In the genomic region with DNA sequence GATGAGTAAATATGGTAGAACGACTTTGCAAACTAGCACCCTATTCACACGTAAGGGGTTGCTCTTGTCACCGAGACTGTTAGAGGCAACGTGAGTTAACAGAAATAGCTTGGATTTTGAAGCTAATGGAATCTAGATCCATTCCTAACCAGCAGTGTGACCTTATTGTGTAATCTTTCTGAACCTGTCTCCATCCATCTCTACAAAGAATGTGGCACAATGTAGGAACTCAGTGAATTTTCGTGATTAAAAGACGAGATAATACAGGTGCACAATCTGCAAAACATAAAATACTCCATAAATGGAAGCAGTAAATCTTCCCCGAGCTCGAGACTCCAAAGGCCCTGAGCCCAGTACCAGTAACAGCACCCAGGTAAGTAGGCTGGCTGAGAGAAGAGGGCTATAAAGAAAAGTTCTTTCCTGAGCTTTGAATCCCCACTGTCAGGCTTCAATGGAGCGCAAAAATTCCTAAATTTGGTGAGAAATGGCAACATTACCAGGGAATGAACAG, we compare ENCODE assay signal across 8 cellular contexts. TPM values are rescaled to one million over a fixed set of nuclear protein-coding genes. Genes with fewer than 3 reads are reported as not detected.
A peak's percentile ranks its signal among the peaks of the same experiment; 100 is the strongest.
DNase-seq lines count a peak whose midpoint lies in the region; ATAC-seq and TF ChIP-seq lines count a peak whose summit lies in the region.

No MANE protein-coding gene starts in this region.

- H3K4me2 ChIP-seq in GM23248 (ENCODE audit: unreplicated experiment) = peak overlapping the region; percentile 32

- peaks cover 38% of the 10 kb centered on the region for H3K79me2 ChIP-seq in GM23248 (ENCODE audit: insufficient read depth)

- H2AFZ ChIP-seq in GM23248 = peak overlapping the region; percentile 95

- H3K4me1 ChIP-seq in GM23248 (ENCODE audit: insufficient read depth) = peaks cover 8% of the 10 kb centered on the region; the same call in 1 of the 2 replicates
- H3K4me1 ChIP-seq in skeletal muscle tissue (ENCODE audit: control insufficient read depth in 3 of 3, insufficient read depth in 3 of 3, low read length in 3 of 3) = peaks cover 11 to 17% (median 11%) of the 10 kb centered on the region in 3 donors

- CTCF ChIA-PET in T-cell (lab: Charles Lee) = interaction anchor here (0.6 to 1.6 kb wide), 13 partner anchors 17 to 1958 kb away, joined by 3 to 11 read pairs (median 3); partner anchors contain the start of genes CUTA (in 1 of the 2), PHF1 (in 1 of the 2), SYNGAP1 (in 1 of the 2) and ZBTB22 (in 1 of the 2)

- H3K27ac ChIP-seq in GM23248 (peak overlapping the region; percentile 91), skeletal muscle tissue (ENCODE audit: low read depth, low read length) (peak overlapping the region; percentile 93)

- H3K9me3 ChIP-seq in GM23248 (ENCODE audit: low read depth) (no peaks in the 10 kb centered on the region), skeletal muscle tissue (ENCODE audit: control insufficient read depth in 3 of 3, low read length in 3 of 3) (no peaks in the 10 kb centered on the region)

- H3K36me3 ChIP-seq in GM23248 (ENCODE audit: low read depth) (no peaks in the 10 kb centered on the region), skeletal muscle tissue (ENCODE audit: control insufficient read depth in 3 of 3, insufficient read depth in 3 of 3, low read length in 3 of 3) (no peaks in the 10 kb centered on the region)

- H3K4me3 ChIP-seq in GM23248 (peak overlapping the region; percentile 37), fibroblast of villous mesenchyme (ENCODE audit: low read depth, low read length) (peak overlapping the region; percentile 39), skeletal muscle tissue (ENCODE audit: low read length in 3 of 3) (peak overlapping the region; percentile 70)

- no peak for DNase-seq in GM23248
- DNase-seq in T-cell = no peak
- no peak for DNase-seq in fibroblast of villous mesenchyme (ENCODE audit: low read depth)
- DNase-seq in NCI-H524 (lab: John Stamatoyannopoulos, UW) = no peak
- DNase-seq in iPS-NIHi7 (ENCODE audit: extremely low spot score) = no peak
- no peak for DNase-seq in DMS79 treated with DMSO at 0.1 percent for 48 hours (lab: John Stamatoyannopoulos, UW)

- H3K36me3 Mint-ChIP-seq in T-cell = no peaks in the 10 kb centered on the region

- in situ Hi-C loops in GM23248 (cut with MboI) = no loop called here

- POLR2A ChIA-PET in T-cell (lab: Charles Lee) = interaction anchor here (0.5 to 0.8 kb wide), 3 partner anchors 20 to 191 kb away, joined by 3 to 4 read pairs (median 3); partner anchors contain the start of gene PHF1 (in 1 of the 2)

- peak overlapping the region; percentile 75 for H3K9ac ChIP-seq in GM23248
- peak overlapping the region; percentile 49 to 80 (median 60) for H3K9ac ChIP-seq in skeletal muscle tissue (ENCODE audit: low read depth in 1 of 3, low read length in 3 of 3)

- ATAC-seq in T-cell (replicated peaks in 1 of 4) (peak in 2 of 4 experiments; percentile 0 to 10), HG03025 (IDR thresholded peaks at IDR 0.05; ENCODE audit: low FRiP score, unreplicated experiment) (no peak)

- H3K4me3 Mint-ChIP-seq in T-cell = peak overlapping the region; percentile 74 to 85 (median 78)

- TF ChIP-seq CTCF in fibroblast of villous mesenchyme (IDR thresholded peaks at IDR 0.05; ENCODE audit: insufficient read depth, low read depth, low read length) = no peak

- no peaks in the 10 kb centered on the region for H3K9me2 ChIP-seq in GM23248 (ENCODE audit: insufficient read depth)

- no peaks in the 10 kb centered on the region for H4K20me1 ChIP-seq in GM23248 (ENCODE audit: insufficient read depth)

- H3K9me3 Mint-ChIP-seq in T-cell = no peaks in the 10 kb centered on the region

- H3F3A ChIP-seq in GM23248 (ENCODE audit: insufficient read depth) = peaks cover 13% of the 10 kb centered on the region; the same call in 1 of the 2 replicates

- H3K4me1 Mint-ChIP-seq in T-cell = peaks cover 19 to 35% (median 24%) of the 10 kb centered on the region in 3 donors

- 68 to 69% methylated on average over 9 of the region's 9 CpGs for WGBS in GM23248 (ENCODE audit: low coverage in 1 of 2, low lambda C conversion rate in 2 of 2, missing lambda C conversion rate in 2 of 2), 2 experiments

- no peaks in the 10 kb centered on the region for H3K27me3 ChIP-seq in GM23248 (replicated peaks; ENCODE audit: insufficient read depth)
- no peaks in the 10 kb centered on the region for H3K27me3 ChIP-seq in skeletal muscle tissue (ENCODE audit: control insufficient read depth in 3 of 3, insufficient read depth in 3 of 3, low read length in 3 of 3)

- H3K27ac Mint-ChIP-seq in T-cell = peak overlapping the region; percentile 97 to 99

- H3K27me3 Mint-ChIP-seq in T-cell = no peaks in the 10 kb centered on the region

RNA-seq across cellular contexts. Expression of gene KIFC1, which starts 0.8 kb away (rescaled TPM):
- total RNA-seq in GM23248 (2014; rRNA removed; shearing (Covaris generic)) = 14.4 and 14.5 TPM in 2 replicates
- 3.9 and 4.0 TPM in 2 replicates for polyA plus RNA-seq in GM23248 (2016; fragmentation: Nextera tagmentation; extraction: Ambion mirVana)
- 1 to 10 TPM; 1.1 to 2.9 (median 1.8) TPM for total RNA-seq in T-cell
- 20.0 and 34.5 TPM in 2 replicates for total RNA-seq in fibroblast of villous mesenchyme
- 12.0 TPM for total RNA-seq in skeletal muscle tissue

RNA-seq across cellular contexts. Expression of gene PHF1, which starts 20.0 kb away (rescaled TPM):
- 39.8 and 44.9 TPM in 2 replicates for total RNA-seq in GM23248 (2014; rRNA removed; shearing (Covaris generic))
- 24.5 TPM in 2 replicates for polyA plus RNA-seq in GM23248 (2016; fragmentation: Nextera tagmentation; extraction: Ambion mirVana)
- total RNA-seq in T-cell (100 to 1,000 TPM; 169 to 372 (median 175) TPM), fibroblast of villous mesenchyme (21.6 and 30.2 TPM in 2 replicates), skeletal muscle tissue (5.7 TPM)

RNA-seq across cellular contexts. Expression of gene CUTA, which starts 27.1 kb away (rescaled TPM):
- 197 and 204 TPM in 2 replicates for total RNA-seq in GM23248 (2014; rRNA removed; shearing (Covaris generic))
- 397 and 404 TPM in 2 replicates for polyA plus RNA-seq in GM23248 (2016; fragmentation: Nextera tagmentation; extraction: Ambion mirVana)
- total RNA-seq in T-cell (100 to 1,000 TPM; 169 to 184 (median 176) TPM), fibroblast of villous mesenchyme (155 and 201 TPM in 2 replicates), skeletal muscle tissue (73.1 TPM)

RNA-seq across cellular contexts. Expression of gene SYNGAP1, which starts 29.0 kb away (rescaled TPM):
- 2.8 and 3.7 TPM in 2 replicates for total RNA-seq in GM23248 (2014; rRNA removed; shearing (Covaris generic))
- polyA plus RNA-seq in GM23248 (2016; fragmentation: Nextera tagmentation; extraction: Ambion mirVana) = 0.42 and 0.65 TPM in 2 replicates
- total RNA-seq in T-cell (100 to 1,000 TPM in 1 of 5 donors, 10 to 100 TPM in 4; 51.2 to 111 (median 64.5) TPM), fibroblast of villous mesenchyme (6.4 and 7.8 TPM in 2 replicates), skeletal muscle tissue (1.6 TPM)
